In genomic region chr19:4578552-4579248, GRCh38 we compare ENCODE assay signal across 20 cellular contexts. TPM values are rescaled to one million over a fixed set of nuclear protein-coding genes. Genes with fewer than 3 reads are reported as not detected.
DNase-seq lines count a peak whose midpoint lies in the region; ATAC-seq, FAIRE-seq and TF ChIP-seq lines count a peak whose summit lies in the region.
"Had no signal": no experiment of that assay in that cellular context is flagged by ENCODE, and none has a peak within 500 bp of the region (broad histone marks: within the 10 kb centered on the region; RNA-seq: fewer than 3 reads in every experiment).

No MANE protein-coding gene starts in this region.

- no peak overlapping the region for H3K4me3 ChIP-seq in A549
- H3K4me3 ChIP-seq in HCT116 (replicated peaks in 1 of 2; ENCODE audit: low read depth in 1 of 2, low read length in 2 of 2), result no peak overlapping the region
- no peak overlapping the region for H3K4me3 ChIP-seq in H1 (ENCODE audit: extremely low read depth in 1 of 4, insufficient read depth in 2 of 4, low read depth in 3 of 4, low read length in 4 of 4)
- H3K4me3 ChIP-seq: Peyer's patch, SK-N-MC had no signal

- intact Hi-C loops in HCT116 (cut with micrococcal nuclease), result loop anchor here (5.0 to 10.0 kb wide), 2 partner anchors 54 to 226 kb away; no protein-coding TSS in a partner anchor

- no peak overlapping the region for H2BK5ac ChIP-seq in H1 (ENCODE audit: low read depth, low read length)

- H2BK15ac ChIP-seq in H1 (ENCODE audit: low read length), result no peak overlapping the region

- H3K9ac ChIP-seq in HCT116 (ENCODE audit: low read length) (no peak overlapping the region), H1 (replicated peaks in 1 of 4; ENCODE audit: extremely low read depth in 1 of 4, low read depth in 3 of 4, low read length in 3 of 4) (no peak overlapping the region)

- H2BK20ac ChIP-seq in H1 (ENCODE audit: low read length), result no peak overlapping the region

- CTCF ChIA-PET in A549 (lab: Yijun Ruan, JAX) (interaction anchor here (0.5 to 5.6 kb wide), 6 partner anchors 10 to 58 kb away, joined by 3 to 62 read pairs (median 20); no protein-coding TSS in a partner anchor), HCT116 (lab: Charles Lee) (interaction anchor here (1.1 to 1.6 kb wide), 2 partner anchors 11 to 46 kb away, joined by 3 to 4 read pairs; no protein-coding TSS in a partner anchor), H1 (lab: Charles Lee; ENCODE audit: partially characterized antibody) (interaction anchor here (0.9 to 7.0 kb wide), 13 partner anchors 10 to 78 kb away, joined by 3 to 83 read pairs (median 6); no protein-coding TSS in a partner anchor)

- no peak overlapping the region for H4K8ac ChIP-seq in H1 (ENCODE audit: extremely low read depth, insufficient read depth, low read length)

- no peak overlapping the region for H2BK120ac ChIP-seq in H1 (replicated peaks; ENCODE audit: low read depth, low read length)

- no peak overlapping the region for H3K14ac ChIP-seq in H1 (ENCODE audit: insufficient read length)

- H3K23ac ChIP-seq in H1 (ENCODE audit: insufficient read length), result no peak overlapping the region

- no peaks in the 10 kb centered on the region for H3K36me3 ChIP-seq in HCT116 (ENCODE audit: control insufficient read depth in 1 of 2, insufficient read depth in 2 of 2, low read length in 2 of 2)
- H3K36me3 ChIP-seq in H1 (ENCODE audit: control insufficient read depth in 2 of 4, insufficient read depth in 4 of 4, low read length in 3 of 4), result no peaks in the 10 kb centered on the region; a peak in 1 of 8 replicates
- H3K36me3 ChIP-seq: Peyer's patch had no signal

- peak overlapping the region; percentile 5 for H3K27ac Mint-ChIP-seq in neural crest cell (ENCODE audit: unreplicated experiment)

- H4K20me1 ChIP-seq in HCT116 (ENCODE audit: insufficient read depth) (no peaks in the 10 kb centered on the region), H1 (replicated peaks in 1 of 2; ENCODE audit: control insufficient read depth in 1 of 2, insufficient read depth in 2 of 2, low read length in 2 of 2) (peaks cover 7 to 22% of the 10 kb centered on the region in 2 experiments)

- TF ChIP-seq CTCF in A549 (IDR thresholded peaks at IDR 0.05), result no peak
- no peak for TF ChIP-seq CTCF in HCT116 (IDR thresholded peaks at IDR 0.05 in 2 of 3, conservative IDR thresholded peaks at IDR 0.05 in 1 of 3; ENCODE audit: borderline replicate concordance in 1 of 3, insufficient read depth in 1 of 3, low read depth in 2 of 3, low read length in 2 of 3)
- TF ChIP-seq CTCF in H1 (IDR thresholded peaks at IDR 0.05; ENCODE audit: control extremely low read depth in 1 of 3, insufficient read depth in 1 of 3, low read depth in 1 of 3, low read length in 3 of 3), result no peak
- no peak for TF ChIP-seq CTCF in neural crest cell (conservative IDR thresholded peaks at IDR 0.05)

- TF ChIP-seq EP300 in A549 (IDR thresholded peaks at IDR 0.05) (no peak), H1 (IDR thresholded peaks at IDR 0.05; ENCODE audit: borderline replicate concordance in 1 of 2, low read depth in 2 of 2, low read length in 2 of 2) (no peak)

- RAD21 ChIA-PET in HCT116 (lab: Charles Lee; ENCODE audit: low non-redundant PET in 1 of 2, low total read pairs in 2 of 2, uncharacterized antibody in 2 of 2, unreplicated experiment in 2 of 2), result no interaction called here

- peak overlapping the region; percentile 39; the same call in 1 of the 2 replicates for H2BK12ac ChIP-seq in H1 (ENCODE audit: low read depth, low read length)

- FAIRE-seq in A549 (lab: Jason Lieb, UNC) (no peak), H1 (lab: Jason Lieb, UNC) (no peak)

- in situ Hi-C loops in ACHN (cut with HindIII; ENCODE audit: low pct_ligation_motif_present, low pct_unique_long_range_greater_than_20kb, low sequenced_read_pairs), result no loop called here

- WGBS in A549 (ENCODE audit: missing lambda C conversion rate), result 52% methylated on average over 9 of the region's 11 CpGs
- whole genome bisulfite sequencing in H1 (ENCODE audit: extremely low coverage in 1 of 2, insufficient coverage in 1 of 2, insufficient read length in 1 of 2, insufficient replicate concordance in 2 of 2, low coverage in 1 of 2, low lambda C conversion rate in 2 of 2, missing lambda C conversion rate in 1 of 2), 2 experiments, result 92% methylated on average over 11 of the region's 11 CpGs; no CpG with 5 or more reads in 1 of the 2 experiments

- no peak overlapping the region for H4K91ac ChIP-seq in H1 (replicated peaks; ENCODE audit: insufficient read length, low read length)

- H4K5ac ChIP-seq in H1 (ENCODE audit: insufficient read length, low read depth, low read length), result no peak overlapping the region

- no peaks in the 10 kb centered on the region for H3K9me2 ChIP-seq in HCT116 (ENCODE audit: insufficient read depth)

- POLR2A ChIA-PET in A549 (lab: Yijun Ruan, JAX), result no interaction called here
- POLR2A ChIA-PET in HCT116 (lab: Charles Lee), result no interaction called here
- POLR2A ChIA-PET in H1 (lab: Charles Lee; ENCODE audit: partially characterized antibody), result interaction anchor here (0.5 kb wide), 1 partner anchor 241 kb away, joined by 3 read pairs; no protein-coding TSS in a partner anchor

- ATAC-seq in A549, result no peak
- no peak for ATAC-seq in HCT116
- no peak for ATAC-seq in HG02798 (IDR thresholded peaks at IDR 0.05; ENCODE audit: poor library complexity, unreplicated experiment)
- no peak for ATAC-seq in HG02973 (IDR thresholded peaks at IDR 0.05; ENCODE audit: unreplicated experiment)

- H3K56ac ChIP-seq in H1 (replicated peaks; ENCODE audit: insufficient read length, low read depth, low read length), result no peak overlapping the region

- peaks cover 8% of the 10 kb centered on the region; the same call in 1 of the 2 replicates for H3K79me1 ChIP-seq in H1 (ENCODE audit: low read depth, low read length)

- no peaks in the 10 kb centered on the region for H3K36me3 Mint-ChIP-seq in neural crest cell (ENCODE audit: low read depth)

- H2AK5ac ChIP-seq in H1 (ENCODE audit: low read depth, low read length), result peak overlapping the region; percentile 9; the same call in 1 of the 2 replicates

- H3K4ac ChIP-seq in H1 (replicated peaks; ENCODE audit: insufficient read length, low read depth, low read length), result no peak overlapping the region

- H3K4me2 ChIP-seq in A549, result no peak overlapping the region
- H3K4me2 ChIP-seq in HCT116 (ENCODE audit: low read length), result peak overlapping the region; percentile 74
- H3K4me2 ChIP-seq in H1 (ENCODE audit: insufficient read depth in 1 of 2, low read depth in 2 of 2, low read length in 2 of 2), result no peak overlapping the region

- BruUV-seq in HCT116 (replicated peaks; lab: Mats Ljungman, UMichigan), result no TSS peak

- TF ChIP-seq RAD21 in A549 (conservative IDR thresholded peaks at IDR 0.05 in 1 of 2, IDR thresholded peaks at IDR 0.05 in 1 of 2) (no peak), HCT116 (IDR thresholded peaks at IDR 0.05; ENCODE audit: low read depth) (no peak), H1 (IDR thresholded peaks at IDR 0.05 in 1 of 2, conservative IDR thresholded peaks at IDR 0.05 in 1 of 2; ENCODE audit: low read depth in 2 of 2, low read length in 2 of 2) (no peak)

- H3K4me1 Mint-ChIP-seq in neural crest cell, result peaks cover 31% of the 10 kb centered on the region

- H3K23me2 ChIP-seq in H1 (ENCODE audit: low read depth, low read length), result peaks cover 5% of the 10 kb centered on the region; the same call in 1 of the 2 replicates

- H3K18ac ChIP-seq in H1 (ENCODE audit: extremely low read depth, low read length), result no peak overlapping the region

- DNase-seq in A549 (ENCODE audit: low read depth in 1 of 2, low spot score in 1 of 2) (no peak), HCT116 (ENCODE audit: low read depth, low spot score) (no peak), H1 (ENCODE audit: low read depth in 1 of 2, low spot score in 2 of 2) (no peak), neural crest cell (ENCODE audit: low read depth, low spot score) (no peak), ACHN (no peak)
- DNase-seq: AML-193, Caco-2, DMS79, IMR-90, Kasumi-1, NCI-H1105 treated with DMSO at 0.1 percent for 48 hours, NCI-H1694 treated with DMSO at 0.1 percent for 48 hours, NCI-H2107, NCI-H2227 treated with DMSO at 0.1 percent for 48 hours, NCI-H524, Peyer's patch, Right ventricle myocardium superior had no signal

- peaks cover 41% of the 10 kb centered on the region for H3K27me3 Mint-ChIP-seq in neural crest cell (ENCODE audit: low read depth)

- H3K4me1 ChIP-seq in A549 (peaks cover 40% of the 10 kb centered on the region), HCT116 (ENCODE audit: control insufficient read depth in 1 of 2, insufficient read depth in 2 of 2, low read length in 2 of 2) (peaks cover 55 to 80% of the 10 kb centered on the region in 2 experiments), H1 (replicated peaks in 1 of 4; ENCODE audit: control insufficient read depth in 3 of 4, insufficient read depth in 4 of 4, low read length in 3 of 4) (peaks cover 3 to 15% (median 10%) of the 10 kb centered on the region in 4 experiments)

- H3K9me3 Mint-ChIP-seq in neural crest cell, result no peaks in the 10 kb centered on the region

- TF ChIP-seq POLR2A in A549 (IDR thresholded peaks at IDR 0.05; ENCODE audit: low read length) (no peak), HCT116 (IDR thresholded peaks at IDR 0.05; ENCODE audit: borderline replicate concordance, extremely low read depth, insufficient read depth, insufficient read length) (no peak), H1 (IDR thresholded peaks at IDR 0.05; ENCODE audit: control extremely low read depth in 1 of 2, low read depth in 2 of 2, low read length in 2 of 2) (no peak)

- H3K27ac ChIP-seq in A549, result peak overlapping the region in 1 of 2 experiments; percentile 37; a peak in 2 of 6 replicates
- H3K27ac ChIP-seq in HCT116 (ENCODE audit: low read depth, low read length), result peak overlapping the region; percentile 22; the same call in 1 of the 2 replicates
- H3K27ac ChIP-seq in H1 (ENCODE audit: low read depth, low read length), result no peak overlapping the region
- H3K27ac ChIP-seq: Peyer's patch, SK-N-MC had no signal

- H3K79me2 ChIP-seq in HCT116 (ENCODE audit: insufficient read depth, low read length) (peaks cover 34% of the 10 kb centered on the region), H1 (ENCODE audit: control insufficient read depth in 1 of 2, insufficient read depth in 2 of 2, low read length in 2 of 2) (peaks cover 0 to 20% of the 10 kb centered on the region in 2 experiments; a peak in 1 of 4 replicates)

- no peaks in the 10 kb centered on the region for H3K27me3 ChIP-seq in HCT116 (ENCODE audit: insufficient read depth, low read length)
- peaks cover 0 to 6% (median 5%) of the 10 kb centered on the region in 4 experiments; a peak in 3 of 7 replicates for H3K27me3 ChIP-seq in H1 (replicated peaks in 1 of 4; ENCODE audit: control insufficient read depth in 3 of 4, extremely low read depth in 1 of 4, insufficient read depth in 3 of 4, low read length in 3 of 4)

- H3K4me3 Mint-ChIP-seq in neural crest cell, result peak overlapping the region; percentile 68

- H2AFZ ChIP-seq in HCT116 (ENCODE audit: low read depth, low read length, poor library complexity, severe bottlenecking) (no peak overlapping the region), H1 (ENCODE audit: low read length) (no peak overlapping the region)

- H3K9me3 ChIP-seq in A549, result no peaks in the 10 kb centered on the region
- no peaks in the 10 kb centered on the region for H3K9me3 ChIP-seq in HCT116 (ENCODE audit: control insufficient read depth in 1 of 2, insufficient read depth in 1 of 2, low read depth in 1 of 2, low read length in 2 of 2)
- no peaks in the 10 kb centered on the region for H3K9me3 ChIP-seq in H1 (ENCODE audit: insufficient read depth in 2 of 2, low read depth in 1 of 2, low read length in 1 of 2)
- H3K9me3 ChIP-seq: Caco-2, Peyer's patch had no signal

RNA-seq across cellular contexts. Expression of gene SEMA6B, which starts 19.2 kb away (rescaled TPM):
- 5.4 and 5.7 TPM in 2 replicates for polyA plus RNA-seq in A549 (2011; rRNA removed)
- 8.7 and 11.2 TPM in 2 replicates for polyA plus RNA-seq in A549 (2012; cell fraction: cytosol; rRNA removed)
- 10.1 and 12.4 TPM in 2 replicates for polyA plus RNA-seq in A549 (2012; cell fraction: nucleus; rRNA removed)
- 8.0 to 9.0 TPM (median 9.0 TPM) in 3 replicates for polyA plus RNA-seq in A549 (2017; fragmentation: RNase III; extraction: RNeasy Plus Mini Kit Qiagen cat#74134 plus additional on column Dnase treatment)
- polyA minus RNA-seq in A549 (2011; rRNA and poly(A)+ RNA removed), result 16.0 and 17.2 TPM in 2 replicates
- 58.4 TPM for total RNA-seq in HCT116 (2021; ENCODE audit: unreplicated experiment)
- 60.5 and 70.5 TPM in 2 replicates for polyA plus RNA-seq in HCT116 (2012)
- 54.4 and 56.7 TPM in 2 replicates for total RNA-seq in H1 (2021; fragmentation: NEBNext Ultra II Directional; extraction: Animal tissue kit (Norgen Biotek cat#: 25700))
- 31.3 and 54.9 TPM in 2 replicates for polyA plus RNA-seq in H1 (2011; rRNA removed)
- polyA plus RNA-seq in H1 (2011; cell fraction: cytosol; rRNA removed), result 41.1 TPM
- polyA plus RNA-seq in H1 (2011; cell fraction: nucleus; rRNA removed), result 64.3 TPM
- 24.6 to 51.9 TPM (median 43.4 TPM) in 4 replicates for polyA plus RNA-seq in H1 (2012, experiment 1 of 2)
- polyA plus RNA-seq in H1 (2012, experiment 2 of 2), result 38.5 TPM
- 38.5 TPM for polyA plus RNA-seq in H1 (2013, experiment 1 of 2)
- polyA plus RNA-seq in H1 (2013, experiment 2 of 2), result 37.7 TPM
- 36.8 and 59.4 TPM in 2 replicates for polyA minus RNA-seq in H1 (2011; rRNA and poly(A)+ RNA removed)
- 49.0 TPM for polyA minus RNA-seq in H1 (2011; cell fraction: cytosol; rRNA and poly(A)+ RNA removed)
- 26.7 TPM for polyA minus RNA-seq in H1 (2011; cell fraction: nucleus; rRNA and poly(A)+ RNA removed)
- total RNA-seq in neural crest cell, result 21.7 and 25.3 TPM in 2 replicates

RNA-seq across cellular contexts. Expression of gene LRG1, which starts 38.9 kb away (rescaled TPM):
- polyA plus RNA-seq in A549 (2011; rRNA removed) (0.18 and 0.21 TPM in 2 replicates), A549 (2017; fragmentation: RNase III; extraction: RNeasy Plus Mini Kit Qiagen cat#74134 plus additional on column Dnase treatment) (0.03 to 0.04 TPM in 2 of 3 replicates, not detected in the other), H1 (2011; rRNA removed) (0.64 and 0.79 TPM in 2 replicates)
- polyA plus RNA-seq in A549 (2012; cell fraction: cytosol; rRNA removed), result 0.03 and 0.05 TPM in 2 replicates
- polyA plus RNA-seq in A549 (2012; cell fraction: nucleus; rRNA removed), result 0.05 and 0.09 TPM in 2 replicates
- polyA minus RNA-seq in A549 (2011; rRNA and poly(A)+ RNA removed), result 0.08 and 0.19 TPM in 2 replicates
- total RNA-seq in HCT116 (2021; ENCODE audit: unreplicated experiment) (1.3 TPM), neural crest cell (0.09 TPM in 2 replicates)
- 0.72 and 0.83 TPM in 2 replicates for polyA plus RNA-seq in HCT116 (2012)
- 0.36 and 0.48 TPM in 2 replicates for total RNA-seq in H1 (2021; fragmentation: NEBNext Ultra II Directional; extraction: Animal tissue kit (Norgen Biotek cat#: 25700))
- polyA plus RNA-seq in H1 (2011; cell fraction: cytosol; rRNA removed), result 0.48 TPM
- 0.34 TPM for polyA plus RNA-seq in H1 (2011; cell fraction: nucleus; rRNA removed)
- 0.28 to 1.1 TPM (median 0.51 TPM) in 4 replicates for polyA plus RNA-seq in H1 (2012, experiment 1 of 2)
- 0.50 TPM for polyA plus RNA-seq in H1 (2012, experiment 2 of 2)
- 1.3 TPM for polyA plus RNA-seq in H1 (2013, experiment 1 of 2)
- polyA plus RNA-seq in H1 (2013, experiment 2 of 2), result 1.2 TPM
- 0.13 and 0.22 TPM in 2 replicates for polyA minus RNA-seq in H1 (2011; rRNA and poly(A)+ RNA removed)
- polyA minus RNA-seq in H1 (2011; cell fraction: cytosol; rRNA and poly(A)+ RNA removed), result not detected
- polyA minus RNA-seq in H1 (2011; cell fraction: nucleus; rRNA and poly(A)+ RNA removed), result 0.20 TPM
- total RNA-seq: IMR-90 had no signal
- polyA plus RNA-seq: IMR-90 had no signal

RNA-seq across cellular contexts. Expression of gene PLIN5, which starts 43.7 kb away (rescaled TPM):
- polyA plus RNA-seq in A549 (2011; rRNA removed) (0.04 and 0.25 TPM in 2 replicates), A549 (2017; fragmentation: RNase III; extraction: RNeasy Plus Mini Kit Qiagen cat#74134 plus additional on column Dnase treatment) (0.08 to 0.11 TPM in 2 of 3 replicates, not detected in the other), H1 (2011; rRNA removed) (2.5 and 2.6 TPM in 2 replicates)
- 0.04 and 0.05 TPM in 2 replicates for polyA plus RNA-seq in A549 (2012; cell fraction: cytosol; rRNA removed)
- 0.31 and 0.49 TPM in 2 replicates for polyA plus RNA-seq in A549 (2012; cell fraction: nucleus; rRNA removed)
- polyA minus RNA-seq in A549 (2011; rRNA and poly(A)+ RNA removed), result not detected in 2 replicates
- total RNA-seq in HCT116 (2021; ENCODE audit: unreplicated experiment) (8.1 TPM), neural crest cell (4.8 TPM in 2 replicates)
- 4.3 and 5.8 TPM in 2 replicates for polyA plus RNA-seq in HCT116 (2012)
- 1.8 and 2.0 TPM in 2 replicates for total RNA-seq in H1 (2021; fragmentation: NEBNext Ultra II Directional; extraction: Animal tissue kit (Norgen Biotek cat#: 25700))
- 4.0 TPM for polyA plus RNA-seq in H1 (2011; cell fraction: cytosol; rRNA removed)
- 7.7 TPM for polyA plus RNA-seq in H1 (2011; cell fraction: nucleus; rRNA removed)
- 1.7 to 2.6 TPM (median 1.7 TPM) in 4 replicates for polyA plus RNA-seq in H1 (2012, experiment 1 of 2)
- polyA plus RNA-seq in H1 (2012, experiment 2 of 2), result 1.2 TPM
- polyA plus RNA-seq in H1 (2013, experiment 1 of 2), result 1.1 TPM
- polyA plus RNA-seq in H1 (2013, experiment 2 of 2), result 0.96 TPM
- 1.9 and 3.2 TPM in 2 replicates for polyA minus RNA-seq in H1 (2011; rRNA and poly(A)+ RNA removed)
- polyA minus RNA-seq in H1 (2011; cell fraction: cytosol; rRNA and poly(A)+ RNA removed), result 3.2 TPM
- 6.3 TPM for polyA minus RNA-seq in H1 (2011; cell fraction: nucleus; rRNA and poly(A)+ RNA removed)
- total RNA-seq: IMR-90 had no signal
- polyA plus RNA-seq: IMR-90 had no signal

Comparison
In these comparisons a context has a peak if more than half of its experiments do, and no peak if none do; other contexts are left out.
1. Of the 18 proteins assayed by ChIP-seq in both H1 and A549: peak only in H1: none; only in A549: none; in both: KDM1A; in neither: 16; mixed calls (peak in some experiments, not most) for 1.